ENCODE assay signal across 1 cellular context in the genomic region with DNA sequence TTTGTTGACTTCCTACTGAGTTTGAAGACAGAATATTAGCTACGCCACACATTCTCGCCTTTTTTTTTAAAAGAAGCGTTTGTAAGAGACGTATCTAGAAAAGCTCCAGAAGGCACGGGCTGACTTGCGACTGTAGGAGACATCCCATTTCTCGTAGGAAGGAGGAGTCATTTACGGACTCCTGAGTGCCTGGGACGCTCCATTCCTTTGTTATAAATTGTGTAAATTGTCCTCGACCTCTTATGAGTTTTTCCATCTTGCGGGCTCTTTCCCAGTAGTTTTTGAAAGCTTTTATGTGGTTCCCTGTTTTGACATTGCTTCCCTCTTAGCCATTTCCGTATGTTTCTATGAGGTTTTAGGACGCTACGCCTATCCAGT.
TF ChIP-seq lines count a peak whose summit lies in the region.

No MANE protein-coding gene starts in this region.

TF ChIP-seq in SK-N-SH treated with all-trans-retinoic acid at 6 μM for 48 hours, 23 proteins besides CTCF, POLR2A, EP300 and RAD21 (continued from another document):
- TF ChIP-seq, protein P1, sequence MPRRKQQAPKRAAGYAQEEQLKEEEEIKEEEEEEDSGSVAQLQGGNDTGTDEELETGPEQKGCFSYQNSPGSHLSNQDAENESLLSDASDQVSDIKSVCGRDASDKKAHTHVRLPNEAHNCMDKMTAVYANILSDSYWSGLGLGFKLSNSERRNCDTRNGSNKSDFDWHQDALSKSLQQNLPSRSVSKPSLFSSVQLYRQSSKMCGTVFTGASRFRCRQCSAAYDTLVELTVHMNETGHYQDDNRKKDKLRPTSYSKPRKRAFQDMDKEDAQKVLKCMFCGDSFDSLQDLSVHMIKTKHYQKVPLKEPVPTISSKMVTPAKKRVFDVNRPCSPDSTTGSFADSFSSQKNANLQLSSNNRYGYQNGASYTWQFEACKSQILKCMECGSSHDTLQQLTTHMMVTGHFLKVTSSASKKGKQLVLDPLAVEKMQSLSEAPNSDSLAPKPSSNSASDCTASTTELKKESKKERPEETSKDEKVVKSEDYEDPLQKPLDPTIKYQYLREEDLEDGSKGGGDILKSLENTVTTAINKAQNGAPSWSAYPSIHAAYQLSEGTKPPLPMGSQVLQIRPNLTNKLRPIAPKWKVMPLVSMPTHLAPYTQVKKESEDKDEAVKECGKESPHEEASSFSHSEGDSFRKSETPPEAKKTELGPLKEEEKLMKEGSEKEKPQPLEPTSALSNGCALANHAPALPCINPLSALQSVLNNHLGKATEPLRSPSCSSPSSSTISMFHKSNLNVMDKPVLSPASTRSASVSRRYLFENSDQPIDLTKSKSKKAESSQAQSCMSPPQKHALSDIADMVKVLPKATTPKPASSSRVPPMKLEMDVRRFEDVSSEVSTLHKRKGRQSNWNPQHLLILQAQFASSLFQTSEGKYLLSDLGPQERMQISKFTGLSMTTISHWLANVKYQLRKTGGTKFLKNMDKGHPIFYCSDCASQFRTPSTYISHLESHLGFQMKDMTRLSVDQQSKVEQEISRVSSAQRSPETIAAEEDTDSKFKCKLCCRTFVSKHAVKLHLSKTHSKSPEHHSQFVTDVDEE (CRISPR knock-in tag; IDR thresholded peaks at IDR 0.05), result no peak
- TF ChIP-seq, protein P2, sequence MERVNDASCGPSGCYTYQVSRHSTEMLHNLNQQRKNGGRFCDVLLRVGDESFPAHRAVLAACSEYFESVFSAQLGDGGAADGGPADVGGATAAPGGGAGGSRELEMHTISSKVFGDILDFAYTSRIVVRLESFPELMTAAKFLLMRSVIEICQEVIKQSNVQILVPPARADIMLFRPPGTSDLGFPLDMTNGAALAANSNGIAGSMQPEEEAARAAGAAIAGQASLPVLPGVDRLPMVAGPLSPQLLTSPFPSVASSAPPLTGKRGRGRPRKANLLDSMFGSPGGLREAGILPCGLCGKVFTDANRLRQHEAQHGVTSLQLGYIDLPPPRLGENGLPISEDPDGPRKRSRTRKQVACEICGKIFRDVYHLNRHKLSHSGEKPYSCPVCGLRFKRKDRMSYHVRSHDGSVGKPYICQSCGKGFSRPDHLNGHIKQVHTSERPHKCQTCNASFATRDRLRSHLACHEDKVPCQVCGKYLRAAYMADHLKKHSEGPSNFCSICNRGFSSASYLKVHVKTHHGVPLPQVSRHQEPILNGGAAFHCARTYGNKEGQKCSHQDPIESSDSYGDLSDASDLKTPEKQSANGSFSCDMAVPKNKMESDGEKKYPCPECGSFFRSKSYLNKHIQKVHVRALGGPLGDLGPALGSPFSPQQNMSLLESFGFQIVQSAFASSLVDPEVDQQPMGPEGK (CRISPR knock-in tag; IDR thresholded peaks at IDR 0.05; ENCODE audit: borderline replicate concordance), result no peak
- TF ChIP-seq ARNTL (CRISPR knock-in tag; IDR thresholded peaks at IDR 0.05; ENCODE audit: borderline replicate concordance, low read depth) (no peak), BACH2 (CRISPR knock-in tag; IDR thresholded peaks at IDR 0.05; ENCODE audit: borderline replicate concordance) (no peak), SNAI2 (CRISPR knock-in tag; IDR thresholded peaks at IDR 0.05) (no peak), RARB (CRISPR knock-in tag; IDR thresholded peaks at IDR 0.05) (no peak), ESRRG (CRISPR knock-in tag; IDR thresholded peaks at IDR 0.05) (no peak), ISL1 (CRISPR knock-in tag; IDR thresholded peaks at IDR 0.05) (no peak), GLIS3 (CRISPR knock-in tag; IDR thresholded peaks at IDR 0.05) (no peak)
- TF ChIP-seq, protein P3, sequence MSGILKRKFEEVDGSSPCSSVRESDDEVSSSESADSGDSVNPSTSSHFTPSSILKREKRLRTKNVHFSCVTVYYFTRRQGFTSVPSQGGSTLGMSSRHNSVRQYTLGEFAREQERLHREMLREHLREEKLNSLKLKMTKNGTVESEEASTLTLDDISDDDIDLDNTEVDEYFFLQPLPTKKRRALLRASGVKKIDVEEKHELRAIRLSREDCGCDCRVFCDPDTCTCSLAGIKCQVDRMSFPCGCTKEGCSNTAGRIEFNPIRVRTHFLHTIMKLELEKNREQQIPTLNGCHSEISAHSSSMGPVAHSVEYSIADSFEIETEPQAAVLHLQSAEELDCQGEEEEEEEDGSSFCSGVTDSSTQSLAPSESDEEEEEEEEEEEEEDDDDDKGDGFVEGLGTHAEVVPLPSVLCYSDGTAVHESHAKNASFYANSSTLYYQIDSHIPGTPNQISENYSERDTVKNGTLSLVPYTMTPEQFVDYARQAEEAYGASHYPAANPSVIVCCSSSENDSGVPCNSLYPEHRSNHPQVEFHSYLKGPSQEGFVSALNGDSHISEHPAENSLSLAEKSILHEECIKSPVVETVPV (CRISPR knock-in tag; IDR thresholded peaks at IDR 0.05), result no peak
